ENCODE assay signal across 17 cellular contexts in genomic region chrY:8781184-8781890, GRCh38.
DNase-seq lines count a peak whose midpoint lies in the region; ATAC-seq and TF ChIP-seq lines count a peak whose summit lies in the region.
"Had no signal": no experiment of that assay in that cellular context is flagged by ENCODE, and none has a peak within 500 bp of the region (broad histone marks: within the 10 kb centered on the region; RNA-seq: fewer than 3 reads in every experiment).

No MANE protein-coding gene starts in this region.

- intact Hi-C loops in activated CD4-positive, alpha-beta T cell treated with anti-CD3 and anti-CD28 coated beads, Interleukin-2, amount 10 ng/mL, durations not matched to agents 24 days and 14 days (cut with micrococcal nuclease): no loop called here
- intact Hi-C loops in mucosa of descending colon (cut with DNase I, micrococcal nuclease): no loop called here
- intact Hi-C loops in upper lobe of right lung (cut with DNase I): no loop called here

- H3K9me3 Mint-ChIP-seq in activated CD4-positive, alpha-beta T cell treated with anti-CD3 and anti-CD28 coated beads, Interleukin-2, amount 10 ng/mL, durations not matched to agents 24 days and 14 days: no peaks in the 10 kb centered on the region
- no peaks in the 10 kb centered on the region for H3K9me3 Mint-ChIP-seq in central memory CD8-positive, alpha-beta T cell
- H3K9me3 Mint-ChIP-seq: CD4-positive, alpha-beta memory T cell; H9 had no signal

- no peak for ATAC-seq in central memory CD8-positive, alpha-beta T cell (replicated peaks; ENCODE audit: extremely low read depth, poor library complexity, severe bottlenecking)
- no peak for ATAC-seq in mucosa of descending colon
- ATAC-seq in upper lobe of right lung: peak; percentile 23
- no peak for ATAC-seq in GM19452 (IDR thresholded peaks at IDR 0.05; ENCODE audit: unreplicated experiment)
- ATAC-seq: A549 had no signal

- H3K4me3 ChIP-seq in mucosa of descending colon (no peak overlapping the region), upper lobe of right lung (no peak overlapping the region)
- H3K4me3 ChIP-seq: A549 had no signal

- no peaks in the 10 kb centered on the region for H3K36me3 ChIP-seq in mucosa of descending colon (ENCODE audit: low read depth)
- no peaks in the 10 kb centered on the region for H3K36me3 ChIP-seq in upper lobe of right lung

- H3K9me3 ChIP-seq in mucosa of descending colon (no peaks in the 10 kb centered on the region), upper lobe of right lung (no peaks in the 10 kb centered on the region)
- H3K9me3 ChIP-seq: A549 had no signal

- H3K36me3 Mint-ChIP-seq in activated CD4-positive, alpha-beta T cell treated with anti-CD3 and anti-CD28 coated beads, Interleukin-2, amount 10 ng/mL, durations not matched to agents 24 days and 14 days (ENCODE audit: low read depth): no peaks in the 10 kb centered on the region
- H3K36me3 Mint-ChIP-seq in central memory CD8-positive, alpha-beta T cell (ENCODE audit: insufficient read depth): no peaks in the 10 kb centered on the region
- H3K36me3 Mint-ChIP-seq: CD4-positive, alpha-beta memory T cell had no signal

- DNase-seq in activated CD4-positive, alpha-beta T cell treated with anti-CD3 and anti-CD28 coated beads, Interleukin-2, amount 10 ng/mL, durations not matched to agents 24 days and 14 days: peak; percentile 5
- no peak for DNase-seq in activated CD4-positive, alpha-beta T cell treated with anti-CD3 and anti-CD28 coated beads, Interleukin-2, amount 50 U/mL, for 4 hours
- no peak for DNase-seq in central memory CD8-positive, alpha-beta T cell (ENCODE audit: low spot score in 2 of 2)
- DNase-seq in mucosa of descending colon (peak in 2 of 3 donors; percentile 51 to 70), upper lobe of right lung (no peak), CD1c-positive myeloid dendritic cell (ENCODE audit: extremely low spot score) (no peak), NCI-H226 (no peak)
- DNase-seq: AML-193; Calu3; CD4-positive, alpha-beta memory T cell; DMS79 treated with DMSO at 0.1 percent for 48 hours; GF-D8; H9 had no signal

- H3K27me3 ChIP-seq in upper lobe of right lung: no peaks in the 10 kb centered on the region

- H3K4me1 Mint-ChIP-seq in activated CD4-positive, alpha-beta T cell treated with anti-CD3 and anti-CD28 coated beads, Interleukin-2, amount 10 ng/mL, durations not matched to agents 24 days and 14 days: no peaks in the 10 kb centered on the region
- H3K4me1 Mint-ChIP-seq in central memory CD8-positive, alpha-beta T cell: no peaks in the 10 kb centered on the region
- H3K4me1 Mint-ChIP-seq: CD4-positive, alpha-beta memory T cell; H9 had no signal

- H3K27ac ChIP-seq in upper lobe of right lung: no peak overlapping the region
- H3K27ac ChIP-seq: 22Rv1, A549, C4-2B had no signal

- H3K4me1 ChIP-seq in mucosa of descending colon (ENCODE audit: low read depth) (no peaks in the 10 kb centered on the region), upper lobe of right lung (no peaks in the 10 kb centered on the region)
- H3K4me1 ChIP-seq: A549 had no signal

- TF ChIP-seq CTCF in mucosa of descending colon (IDR thresholded peaks at IDR 0.05): no peak
- no peak for TF ChIP-seq CTCF in upper lobe of right lung (IDR thresholded peaks at IDR 0.05)

- H3K27me3 Mint-ChIP-seq in activated CD4-positive, alpha-beta T cell treated with anti-CD3 and anti-CD28 coated beads, Interleukin-2, amount 10 ng/mL, durations not matched to agents 24 days and 14 days: no peaks in the 10 kb centered on the region
- no peaks in the 10 kb centered on the region for H3K27me3 Mint-ChIP-seq in central memory CD8-positive, alpha-beta T cell
- H3K27me3 Mint-ChIP-seq: CD4-positive, alpha-beta memory T cell had no signal

- no peak overlapping the region for H3K27ac Mint-ChIP-seq in activated CD4-positive, alpha-beta T cell treated with anti-CD3 and anti-CD28 coated beads, Interleukin-2, amount 10 ng/mL, durations not matched to agents 24 days and 14 days
- peak overlapping the region; percentile 38 for H3K27ac Mint-ChIP-seq in central memory CD8-positive, alpha-beta T cell (ENCODE audit: low read depth)
- H3K27ac Mint-ChIP-seq: CD4-positive, alpha-beta memory T cell; H9 had no signal

- H3K4me3 Mint-ChIP-seq in activated CD4-positive, alpha-beta T cell treated with anti-CD3 and anti-CD28 coated beads, Interleukin-2, amount 10 ng/mL, durations not matched to agents 24 days and 14 days: no peak overlapping the region
- H3K4me3 Mint-ChIP-seq in central memory CD8-positive, alpha-beta T cell: no peak overlapping the region
- H3K4me3 Mint-ChIP-seq: CD4-positive, alpha-beta memory T cell; H9 had no signal

Comparison
In these comparisons a context has a peak if more than half of its experiments do, and no peak if none do; other contexts are left out.
1. DNase-seq: peak in activated CD4-positive, alpha-beta T cell treated with anti-CD3 and anti-CD28 coated beads, Interleukin-2, amount 10 ng/mL, durations not matched to agents 24 days and 14 days (single experiment) and mucosa of descending colon (2 of 3); none in activated CD4-positive, alpha-beta T cell treated with anti-CD3 and anti-CD28 coated beads, Interleukin-2, amount 50 U/mL, for 4 hours (0 of 2), central memory CD8-positive, alpha-beta T cell (0 of 2), upper lobe of right lung (single experiment), CD1c-positive myeloid dendritic cell (single experiment) and NCI-H226 (single experiment).